In the genomic region with DNA sequence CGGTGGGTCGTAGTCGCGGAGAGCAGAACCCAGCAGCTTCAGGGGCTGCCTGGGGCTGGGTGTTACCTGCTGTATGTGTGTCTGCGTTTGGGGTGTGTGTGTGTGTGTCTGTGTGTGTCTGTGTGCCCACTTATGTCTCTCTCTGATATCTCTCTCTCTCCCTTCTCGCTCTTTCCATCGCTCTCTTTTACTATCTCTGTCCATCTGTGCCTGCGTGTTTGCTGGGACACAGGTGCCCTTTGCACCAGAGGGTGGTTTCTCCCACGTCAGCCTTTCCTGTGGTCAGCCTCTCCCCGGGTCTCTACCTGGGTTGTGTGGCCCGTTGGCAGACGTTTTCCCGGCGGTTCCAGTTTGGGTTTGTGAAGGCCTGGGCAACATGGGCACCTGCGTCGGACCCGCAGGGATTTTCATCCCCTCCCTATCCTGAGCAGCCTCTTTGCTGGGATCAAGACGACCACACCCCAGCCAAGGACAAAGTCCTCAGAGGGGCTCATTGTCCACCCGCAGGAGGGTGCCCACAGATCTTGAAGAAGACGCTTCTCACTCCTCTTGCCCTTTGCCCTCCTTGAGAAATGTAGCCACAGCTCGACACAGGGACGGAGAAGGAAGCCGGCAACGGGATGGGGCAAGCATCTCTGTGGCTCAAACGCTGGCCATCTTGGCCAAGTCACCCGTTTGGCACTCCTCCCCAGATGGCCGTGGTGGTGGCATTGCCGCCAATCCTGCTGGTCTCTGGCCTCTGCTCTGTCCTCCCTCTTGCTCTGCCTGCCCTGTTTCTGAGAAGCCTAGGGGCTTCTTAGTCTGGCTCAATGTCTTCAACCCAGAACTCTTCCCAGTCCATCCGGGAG, we compare ENCODE assay signal across 1 cellular context.
TF ChIP-seq lines count a peak whose summit lies in the region.

No MANE protein-coding gene starts in this region.

TF ChIP-seq in HEK293, 187 proteins besides CTCF, POLR2A, EP300 and RAD21 (continued from another document):
- no peak for TF ChIP-seq REST (tag by site-specific recombination; IDR thresholded peaks at IDR 0.05)
